19 cellular contexts compared by ENCODE assay signal in genomic region chrX:109350621-109351020, GRCh38.
DNase-seq lines count a peak whose midpoint lies in the region; TF ChIP-seq lines count a peak whose summit lies in the region.
"Had no signal": no experiment of that assay in that cellular context is flagged by ENCODE, and none has a peak within 500 bp of the region (broad histone marks: within the 10 kb centered on the region; RNA-seq: fewer than 3 reads in every experiment).

No MANE protein-coding gene starts in this region.

- H3K9me3 ChIP-seq in HEK293 (ENCODE audit: control insufficient read depth, insufficient read depth, low read depth, low read length) (no peaks in the 10 kb centered on the region), ovary (no peaks in the 10 kb centered on the region), tibial nerve (no peaks in the 10 kb centered on the region), hepatocyte (ENCODE audit: low read depth) (no peaks in the 10 kb centered on the region)
- H3K9me3 ChIP-seq: A549, BE2C had no signal

- no peak for TF ChIP-seq CTCF in HEK293 (tag by site-specific recombination; IDR thresholded peaks at IDR 0.05)
- no peak for TF ChIP-seq CTCF in fibroblast of villous mesenchyme (IDR thresholded peaks at IDR 0.05; ENCODE audit: insufficient read depth, low read depth, low read length)
- TF ChIP-seq CTCF in ovary (IDR thresholded peaks at IDR 0.05) = no peak
- no peak for TF ChIP-seq CTCF in tibial nerve (IDR thresholded peaks at IDR 0.05)
- no peak for TF ChIP-seq CTCF in hepatocyte (IDR thresholded peaks at IDR 0.05; ENCODE audit: poor library complexity)

- H3K4me3 ChIP-seq in HEK293 (ENCODE audit: low read depth, low read length) = no peak overlapping the region
- no peak overlapping the region for H3K4me3 ChIP-seq in fibroblast of villous mesenchyme (ENCODE audit: low read depth, low read length)
- no peak overlapping the region for H3K4me3 ChIP-seq in ovary
- no peak overlapping the region for H3K4me3 ChIP-seq in tibial nerve
- H3K4me3 ChIP-seq in hepatocyte = no peak overlapping the region
- H3K4me3 ChIP-seq: A549 had no signal

- WGBS in ovary, 3 donors = 23 to 35% (median 32%) methylated on average over 3 of the region's 3 CpGs
- WGBS in tibial nerve, 2 donors = 51 to 86% methylated on average over 3 of the region's 3 CpGs
- 62% methylated on average over 3 of the region's 3 CpGs for WGBS in hepatocyte (ENCODE audit: low lambda C conversion rate, missing lambda C conversion rate)

- CTCF ChIA-PET in HEK293 (lab: Yijun Ruan, JAX) = interaction anchor here (0.6 kb wide), 1 partner anchor 35 kb away, joined by 3 read pairs; no protein-coding TSS in a partner anchor

- POLR2A ChIA-PET in HEK293 (lab: Yijun Ruan, JAX) = no interaction called here

- no peaks in the 10 kb centered on the region for H3K79me2 ChIP-seq in hepatocyte

- H2AFZ ChIP-seq in hepatocyte = no peak overlapping the region

- H3K4me2 ChIP-seq in hepatocyte = no peak overlapping the region
- H3K4me2 ChIP-seq: A549 had no signal

- intact Hi-C loops in ovary (cut with DNase I) = no loop called here

- H3K27ac ChIP-seq in HEK293 (ENCODE audit: extremely low read depth, low read depth, low read length) (no peak overlapping the region), ovary (no peak overlapping the region), tibial nerve (no peak overlapping the region), hepatocyte (no peak overlapping the region)
- H3K27ac ChIP-seq: A549 had no signal

- DNase-seq in Ammon's horn (ENCODE audit: low spot score) (peak; percentile 15), fibroblast of villous mesenchyme (ENCODE audit: low read depth) (peak; percentile 47), ovary (peak in 3 of 5 donors; percentile 13 to 24 (median 22)), tibial nerve (ENCODE audit: low spot score in 2 of 2) (no peak), occipital lobe (lab: John Stamatoyannopoulos, UW) (no peak), hepatocyte (ENCODE audit: low spot score) (no peak)
- DNase-seq: BE2C; CD4-positive, alpha-beta T cell; COR-L47; DMS79; KBM-7; MM.1S; NCI-H1105 treated with DMSO at 0.1 percent for 48 hours; NCI-H1694; NCI-H2081; NCI-H2171 treated with DMSO at 0.1 percent for 48 hours; NCI-H524 treated with DMSO at 0.1 percent for 48 hours had no signal

- H3K27me3 ChIP-seq in ovary (no peaks in the 10 kb centered on the region), tibial nerve (peaks cover 0 to 19% of the 10 kb centered on the region in 2 donors), hepatocyte (no peaks in the 10 kb centered on the region)
- H3K27me3 ChIP-seq: BE2C had no signal

- H3K36me3 ChIP-seq in HEK293 (ENCODE audit: control insufficient read depth in 2 of 2, insufficient read depth in 1 of 2, low read length in 2 of 2) (no peaks in the 10 kb centered on the region), ovary (no peaks in the 10 kb centered on the region), tibial nerve (no peaks in the 10 kb centered on the region), hepatocyte (replicated peaks; ENCODE audit: insufficient read depth, low read depth) (no peaks in the 10 kb centered on the region)
- H3K36me3 ChIP-seq: BE2C had no signal

- TF ChIP-seq EP300 in ovary (IDR thresholded peaks at IDR 0.05) (no peak), tibial nerve (IDR thresholded peaks at IDR 0.05) (no peak)

- H3K4me1 ChIP-seq in HEK293 (ENCODE audit: control insufficient read depth, insufficient read depth, low read length) (no peaks in the 10 kb centered on the region), ovary (ENCODE audit: insufficient read depth) (peaks cover 4% of the 10 kb centered on the region), tibial nerve (peaks cover 0 to 6% (median 0%) of the 10 kb centered on the region in 4 donors), hepatocyte (ENCODE audit: insufficient read depth) (peaks cover 18% of the 10 kb centered on the region)
- H3K4me1 ChIP-seq: A549, BE2C had no signal

- no peak for TF ChIP-seq POLR2A in ovary (IDR thresholded peaks at IDR 0.05)
- TF ChIP-seq POLR2A in tibial nerve (IDR thresholded peaks at IDR 0.05) = no peak

- H3K9me2 ChIP-seq in hepatocyte (replicated peaks; ENCODE audit: insufficient read depth) = no peaks in the 10 kb centered on the region

- H4K20me1 ChIP-seq in hepatocyte (ENCODE audit: insufficient read depth, poor library complexity, severe bottlenecking) = no peaks in the 10 kb centered on the region

TF ChIP-seq in HEK293, 187 proteins besides CTCF, POLR2A, EP300 and RAD21:
- TF ChIP-seq ZNF664 (tag by site-specific recombination; IDR thresholded peaks at IDR 0.05) = no peak
- no peak for TF ChIP-seq GLIS1 (tag by site-specific recombination; IDR thresholded peaks at IDR 0.05)
- TF ChIP-seq ZNF473 (tag by site-specific recombination; IDR thresholded peaks at IDR 0.05) = no peak
- TF ChIP-seq EGR2 (tag by site-specific recombination; IDR thresholded peaks at IDR 0.05; ENCODE audit: low read depth) = 0 out of 2 replicates have a peak, but pooled peaks have one; percentile 10
- TF ChIP-seq KLF9 (tag by site-specific recombination; IDR thresholded peaks at IDR 0.05; ENCODE audit: low read depth) = no peak
- TF ChIP-seq ZFHX2 (tag by site-specific recombination; conservative IDR thresholded peaks at IDR 0.05) = 0 out of 2 replicates have a peak, but pooled peaks have one; percentile 14
- TF ChIP-seq, protein P1, sequence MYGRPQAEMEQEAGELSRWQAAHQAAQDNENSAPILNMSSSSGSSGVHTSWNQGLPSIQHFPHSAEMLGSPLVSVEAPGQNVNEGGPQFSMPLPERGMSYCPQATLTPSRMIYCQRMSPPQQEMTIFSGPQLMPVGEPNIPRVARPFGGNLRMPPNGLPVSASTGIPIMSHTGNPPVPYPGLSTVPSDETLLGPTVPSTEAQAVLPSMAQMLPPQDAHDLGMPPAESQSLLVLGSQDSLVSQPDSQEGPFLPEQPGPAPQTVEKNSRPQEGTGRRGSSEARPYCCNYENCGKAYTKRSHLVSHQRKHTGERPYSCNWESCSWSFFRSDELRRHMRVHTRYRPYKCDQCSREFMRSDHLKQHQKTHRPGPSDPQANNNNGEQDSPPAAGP (tag by site-specific recombination; IDR thresholded peaks at IDR 0.05) = no peak

Comparison
In these comparisons a context has a peak if more than half of its experiments do, and no peak if none do; other contexts are left out.
1. DNase-seq: peak in Ammon's horn (single experiment), fibroblast of villous mesenchyme (single experiment) and ovary (3 of 5); none in tibial nerve (0 of 2), occipital lobe (single experiment) and hepatocyte (single experiment).